Comparison of ENCODE assay signal across 24 cellular contexts in the genomic region with DNA sequence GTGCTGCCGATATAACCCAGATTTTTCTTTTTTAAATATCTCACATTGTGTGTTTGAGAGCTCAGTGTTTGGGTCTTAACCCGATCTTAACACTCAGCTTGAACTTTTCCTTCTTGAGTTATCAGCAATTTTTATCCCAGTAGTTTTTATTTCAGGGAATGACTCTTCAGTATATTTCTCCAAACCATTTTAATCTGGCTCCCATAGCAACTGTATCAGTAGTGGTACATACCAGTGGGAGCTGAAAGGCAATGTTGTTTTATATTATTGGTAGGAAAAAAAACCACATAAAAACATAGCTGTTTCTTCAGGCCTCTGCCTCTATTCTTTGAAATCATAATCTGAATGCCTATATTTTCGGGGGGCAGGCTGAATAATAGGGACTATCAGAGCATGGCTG.
"Had no signal": no experiment of that assay in that cellular context is flagged by ENCODE, and none has a peak within 500 bp of the region (broad histone marks: within the 10 kb centered on the region; RNA-seq: fewer than 3 reads in every experiment).

No MANE protein-coding gene starts in this region.

- DNase-seq: head of caudate nucleus; hippocampal formation; kidney glomerular epithelial cell; left cardiac atrium; mesendoderm; naive B cell; natural killer cell; nephron progenitor cell; ovary; right cardiac atrium; stimulated activated CD4-positive, alpha-beta T cell treated with anti-CD3 and anti-CD28 coated beads, Interleukin-12 subunit alpha, Interleukin-12 subunit beta, amount 100 ng/mL, for 4 hours; stimulated activated CD4-positive, alpha-beta T cell treated with anti-CD3 and anti-CD28 coated beads, Interleukin-15, amount 100 ng/mL, for 24 hours; stimulated activated CD4-positive, alpha-beta T cell treated with anti-CD3 and anti-CD28 coated beads, Interleukin-2, amount 100 ng/mL, for 24 hours; stimulated activated CD4-positive, alpha-beta T cell treated with anti-CD3 and anti-CD28 coated beads, Interleukin-4, amount 100 ng/mL, for 1 hour; stimulated activated naive CD4-positive, alpha-beta T cell; tibial artery; trophoblast cell; upper lobe of right lung had no signal

- H3K9me3 ChIP-seq: ovary, suprapubic skin, thoracic aorta, tibial artery, upper lobe of right lung had no signal

- H3K4me3 ChIP-seq: lung, ovary, skin epidermis, suprapubic skin, thoracic aorta, tibial artery, upper lobe of right lung had no signal

- H3K36me3 ChIP-seq: ovary, suprapubic skin, thoracic aorta, tibial artery, upper lobe of right lung had no signal

- H3K27ac ChIP-seq: ovary, skin epidermis, suprapubic skin, thoracic aorta, tibial artery, upper lobe of right lung had no signal

- H3K4me1 ChIP-seq: suprapubic skin, upper lobe of right lung had no signal

- H3K27me3 ChIP-seq: ovary, suprapubic skin, tibial artery, upper lobe of right lung had no signal

- ATAC-seq: left lobe of liver, natural killer cell, sciatic nerve, upper lobe of right lung had no signal
